Comparison of ENCODE assay signal across 21 cellular contexts in genomic region chr5:102622244-102622643, GRCh38.
"Had no signal": no experiment of that assay in that cellular context is flagged by ENCODE, and none has a peak within 500 bp of the region (broad histone marks: within the 10 kb centered on the region; RNA-seq: fewer than 3 reads in every experiment).

No MANE protein-coding gene starts in this region.

- H3K36me3 ChIP-seq: esophagus muscularis mucosa, prostate gland, thoracic aorta, upper lobe of left lung had no signal

- DNase-seq: activated CD4-positive, CD25-positive, alpha-beta regulatory T cell treated with anti-CD3 and anti-CD28 coated beads, Interleukin-2, amount 50 U/mL, for 72 hours; activated CD8-positive, alpha-beta memory T cell treated with anti-CD3 and anti-CD28 coated beads for 24 hours; activated effector memory CD4-positive, alpha-beta T cell treated with anti-CD3 and anti-CD28 coated beads, Interleukin-2, amount 50 U/mL, for 16 hours; activated T-cell treated with anti-CD3 and anti-CD28 coated beads, Interleukin-2, amount 50 U/mL, for 72 hours; amniotic stem cell; dermis blood vessel endothelial cell; effector memory CD4-positive, alpha-beta T cell; immature natural killer cell; mucosa of descending colon; naive B cell; right cardiac atrium; stimulated activated CD4-positive, alpha-beta T cell treated with anti-CD3 and anti-CD28 coated beads, Interleukin-15, amount 100 ng/mL, for 24 hours; stimulated activated CD4-positive, alpha-beta T cell treated with anti-CD3 and anti-CD28 coated beads, Interleukin-2, amount 100 ng/mL, for 48 hours; upper lobe of left lung had no signal

- H3K4me3 ChIP-seq: esophagus muscularis mucosa, mucosa of descending colon, prostate gland, skin epidermis, thoracic aorta, upper lobe of left lung had no signal

- H3K27ac ChIP-seq: esophagus muscularis mucosa, prostate gland, skin epidermis, thoracic aorta, upper lobe of left lung, VCaP had no signal

- H3K4me1 ChIP-seq: prostate gland, upper lobe of left lung had no signal

- ATAC-seq: activated naive CD4-positive, alpha-beta T cell treated with anti-CD3 and anti-CD28 coated beads, Interleukin-2, amount 50 U/mL, for 72 hours; activated T-cell treated with anti-CD3 and anti-CD28 coated beads, Interleukin-2, amount 50 U/mL, for 72 hours; mucosa of descending colon; right cardiac atrium; stimulated activated effector memory CD8-positive, alpha-beta T cell treated with anti-CD3 and anti-CD28 coated beads, Interleukin-12 subunit alpha, Interleukin-12 subunit beta, amount 100 ng/mL, for 72 hours had no signal

- H3K27me3 ChIP-seq: esophagus muscularis mucosa, upper lobe of left lung had no signal

- H3K9me3 ChIP-seq: esophagus muscularis mucosa, mucosa of descending colon, prostate gland, thoracic aorta, upper lobe of left lung had no signal
